ENCODE assay signal across 15 cellular contexts in the genomic region with DNA sequence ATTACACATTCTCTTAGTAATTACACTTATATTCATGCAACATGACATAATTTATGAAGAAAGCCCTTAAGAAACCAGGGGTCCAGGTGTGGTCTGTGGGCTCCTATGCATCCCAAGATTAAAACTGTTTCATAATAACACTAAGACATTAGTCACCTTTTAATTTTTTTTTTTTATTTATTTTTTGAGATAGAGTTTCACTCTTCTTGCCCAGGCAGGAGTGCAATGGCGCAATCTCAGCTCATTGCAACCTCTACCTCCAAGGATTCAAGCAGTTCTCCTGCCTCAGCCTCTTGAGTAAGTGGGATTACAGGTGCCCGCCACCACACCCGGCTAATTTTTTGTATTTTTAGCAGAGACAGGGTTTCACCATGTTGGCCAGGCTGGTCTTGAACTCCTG.
"Had no signal": no experiment of that assay in that cellular context is flagged by ENCODE, and none has a peak within 500 bp of the region (broad histone marks: within the 10 kb centered on the region; RNA-seq: fewer than 3 reads in every experiment).

No MANE protein-coding gene starts in this region.

- H3K27me3 ChIP-seq: colonic mucosa, hepatocyte, neural progenitor cell, ovary, testis had no signal

- H3K27me3 Mint-ChIP-seq: activated naive CD8-positive, alpha-beta T cell treated with anti-CD3 and anti-CD28 coated beads, Interleukin-2, amount 10 ng/mL, durations not matched to agents 7 days and 5 days; stimulated activated naive CD8-positive, alpha-beta T cell treated with anti-CD3 and anti-CD28 coated beads, Interleukin-15, amount 100 ng/mL, for 72 hours had no signal

- H3K4me3 ChIP-seq: colonic mucosa, hepatocyte, neural progenitor cell, ovary, testis had no signal

- H3K9me3 Mint-ChIP-seq: activated naive CD8-positive, alpha-beta T cell treated with anti-CD3 and anti-CD28 coated beads, Interleukin-2, amount 10 ng/mL, durations not matched to agents 7 days and 5 days; neural progenitor cell; stimulated activated naive CD8-positive, alpha-beta T cell treated with anti-CD3 and anti-CD28 coated beads, Interleukin-15, amount 100 ng/mL, for 72 hours had no signal

- H2AFZ ChIP-seq: hepatocyte, neural progenitor cell had no signal

- H3K27ac ChIP-seq: colonic mucosa, hepatocyte, neural progenitor cell, ovary, testis had no signal

- DNase-seq: activated CD4-positive, alpha-beta T cell treated with anti-CD3 and anti-CD28 coated beads, Interleukin-2, amount 50 U/mL, for 1 hour; activated effector memory CD4-positive, alpha-beta T cell treated with anti-CD3 and anti-CD28 coated beads, Interleukin-2, amount 50 U/mL, for 16 hours; activated naive CD8-positive, alpha-beta T cell treated with anti-CD3 and anti-CD28 coated beads, Interleukin-2, amount 10 ng/mL, durations not matched to agents 7 days and 5 days; activated T-cell treated with anti-CD3 and anti-CD28 coated beads for 4 hours; caudate nucleus; colonic mucosa; left ventricle myocardium superior; ovary; stimulated activated CD4-positive, alpha-beta T cell treated with anti-CD3 and anti-CD28 coated beads, Interleukin-4, amount 100 ng/mL, for 24 hours; stimulated activated naive CD8-positive, alpha-beta T cell treated with anti-CD3 and anti-CD28 coated beads, Interleukin-15, amount 100 ng/mL, for 72 hours; SW 1271; T-helper 9 cell; testis had no signal

- H3K4me1 Mint-ChIP-seq: neural progenitor cell had no signal

- H3K27ac Mint-ChIP-seq: neural progenitor cell; stimulated activated naive CD8-positive, alpha-beta T cell treated with anti-CD3 and anti-CD28 coated beads, Interleukin-15, amount 100 ng/mL, for 72 hours had no signal

- H3K4me1 ChIP-seq: colonic mucosa, neural progenitor cell, testis had no signal

- H3K9me3 ChIP-seq: colonic mucosa, ovary, testis had no signal

- H3K4me3 Mint-ChIP-seq: activated naive CD8-positive, alpha-beta T cell treated with anti-CD3 and anti-CD28 coated beads, Interleukin-2, amount 10 ng/mL, durations not matched to agents 7 days and 5 days; neural progenitor cell; stimulated activated naive CD8-positive, alpha-beta T cell treated with anti-CD3 and anti-CD28 coated beads, Interleukin-15, amount 100 ng/mL, for 72 hours had no signal

- ATAC-seq: left ventricle myocardium superior; stimulated activated naive CD8-positive, alpha-beta T cell treated with anti-CD3 and anti-CD28 coated beads, Interleukin-15, amount 100 ng/mL, for 72 hours had no signal

- H3K36me3 ChIP-seq: ovary had no signal

- H3K4me2 ChIP-seq: hepatocyte, neural progenitor cell had no signal

- H3K9ac ChIP-seq: neural progenitor cell had no signal
